In the genomic region with DNA sequence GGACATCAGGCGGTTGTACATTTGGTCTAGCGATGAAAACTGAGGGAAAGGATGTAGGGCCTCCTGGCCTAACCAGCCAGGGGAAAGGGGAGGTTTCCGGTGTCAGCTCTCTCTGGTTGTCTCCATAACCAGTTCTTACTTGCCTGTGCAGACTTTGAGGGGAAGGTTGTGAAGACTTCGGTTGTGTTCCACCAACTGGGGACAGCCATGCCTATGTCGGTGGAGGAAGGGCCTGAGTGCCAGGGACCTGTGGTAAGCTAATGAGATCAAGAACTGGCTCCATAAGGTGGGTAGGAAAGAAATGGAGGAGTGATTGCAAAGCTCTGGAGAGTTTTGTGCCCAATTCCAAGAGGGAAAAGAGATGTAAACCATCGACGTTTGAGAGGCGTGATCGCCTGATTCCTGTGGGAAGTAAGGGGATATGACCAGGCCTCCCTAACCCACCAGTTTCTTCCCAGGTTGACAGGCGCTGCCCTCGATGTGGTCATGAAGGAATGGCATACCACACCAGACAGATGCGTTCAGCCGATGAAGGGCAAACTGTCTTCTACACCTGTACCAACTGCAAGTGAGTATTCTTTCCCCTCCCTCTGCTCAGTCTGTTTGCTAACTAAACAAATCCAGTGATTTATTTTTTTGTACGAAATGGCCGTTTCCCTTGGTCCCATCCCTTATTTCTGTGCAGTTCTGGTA, we compare ENCODE assay signal across 8 cellular contexts. TPM values are rescaled to one million over a fixed set of nuclear protein-coding genes. Genes with fewer than 3 reads are reported as not detected.
DNase-seq lines count a peak whose midpoint lies in the region; ATAC-seq and TF ChIP-seq lines count a peak whose summit lies in the region.

No MANE protein-coding gene starts in this region.

- no peaks in the 10 kb centered on the region for H3K9me3 ChIP-seq in RWPE2 (ENCODE audit: severe bottlenecking)

- no peaks in the 10 kb centered on the region for H3K27me3 ChIP-seq in RWPE2 (ENCODE audit: insufficient read depth, poor library complexity, severe bottlenecking)

- DNase-seq in activated gamma-delta T cell treated with Interleukin-2 at 50 U/mL for 16 hours (peak; percentile 34), activated gamma-delta T cell (lab: John Stamatoyannopoulos, UW) (no peak), RWPE2 (ENCODE audit: low spot score) (no peak), lower leg skin (ENCODE audit: low spot score in 2 of 2) (no peak), NCI-H1694 (lab: John Stamatoyannopoulos, UW) (no peak)

- intact Hi-C loops in lower leg skin (cut with DNase I; ENCODE audit: low total_unique reads) = no loop called here

- TF ChIP-seq CTCF in RWPE2 (IDR thresholded peaks at IDR 0.05; ENCODE audit: poor library complexity, severe bottlenecking) = no peak
- TF ChIP-seq CTCF in lower leg skin (IDR thresholded peaks at IDR 0.05) = no peak

- peaks cover 11% of the 10 kb centered on the region for H3K4me1 ChIP-seq in RWPE2 (ENCODE audit: insufficient read depth, poor library complexity, severe bottlenecking)

- 45% methylated on average over 15 of the region's 15 CpGs for WGBS in lower leg skin, 2 donors

- ATAC-seq in HG02884 (IDR thresholded peaks at IDR 0.05; ENCODE audit: unreplicated experiment) (peak; percentile 14), RWPE2 (ENCODE audit: low read depth) (peak; percentile 58)

- peaks cover 39% of the 10 kb centered on the region for H3K36me3 ChIP-seq in RWPE2 (ENCODE audit: low read depth)

- TF ChIP-seq POLR2A in lower leg skin (IDR thresholded peaks at IDR 0.05) = no peak

- H3K4me3 ChIP-seq in RWPE2 (ENCODE audit: severe bottlenecking) (peak overlapping the region; percentile 86), lower leg skin (ENCODE audit: low read depth, poor library complexity, severe bottlenecking) (peak overlapping the region; percentile 82)

- H3K27ac ChIP-seq in RWPE2 (ENCODE audit: poor library complexity, severe bottlenecking) = peak overlapping the region; percentile 77
- peak overlapping the region; percentile 74 for H3K27ac ChIP-seq in cingulate gyrus (ENCODE audit: low read depth, low read length)
- H3K27ac ChIP-seq in temporal lobe (ENCODE audit: low read depth, low read length) = peak overlapping the region; percentile 57

RNA-seq across cellular contexts. Expression of a gene that starts 0.8 kb away (rescaled TPM):
- total RNA-seq in lower leg skin (10 to 100 TPM; 27.4 to 37.8 (median 33.6) TPM), temporal lobe (6.9 TPM)

RNA-seq across cellular contexts. Expression of a gene that starts 5.1 kb away (rescaled TPM):
- 10 to 100 TPM; 32.2 to 38.2 (median 36.6) TPM for total RNA-seq in lower leg skin
- 17.2 TPM for total RNA-seq in temporal lobe

RNA-seq across cellular contexts. Expression of a gene that starts 13.7 kb away (rescaled TPM):
- total RNA-seq in lower leg skin (100 to 1,000 TPM in 3 of 4 donors, 10 to 100 TPM in 1; 96.9 to 113 (median 108) TPM), temporal lobe (not detected)

RNA-seq across cellular contexts. Expression of a gene that starts 51.0 kb away (rescaled TPM):
- total RNA-seq in lower leg skin (under 1 TPM in 1 of 4 donors, not detected in 3; 0.29 TPM), temporal lobe (not detected)

Comparison
In these comparisons a context has a peak if more than half of its experiments do, and no peak if none do; other contexts are left out.
1. RNA of a gene that starts 13.7 kb away (total RNA-seq): 96.9 to 113 TPM in lower leg skin; not detected in temporal lobe (single experiment); every median in the first group is over 10 times any median in the second.
2. Peak in every context shown above with its lines, with median percentiles within 50 percentile points of each other: H3K27ac ChIP-seq.